ENCODE assay signal across 7 cellular contexts in genomic region chr2:19288291-19288690, GRCh38.
"Had no signal": no experiment of that assay in that cellular context is flagged by ENCODE, and none has a peak within 500 bp of the region (broad histone marks: within the 10 kb centered on the region; RNA-seq: fewer than 3 reads in every experiment).

No MANE protein-coding gene starts in this region.

- DNase-seq: GM23248, GOT3, H7, H9, HCEC 1CT had no signal

- H3K9me3 Mint-ChIP-seq: GM23338, H9 had no signal

- H3K4me1 Mint-ChIP-seq: GM23338 had no signal

- H2AFZ ChIP-seq: GM23248, GM23338 had no signal

- H3K4me3 ChIP-seq: GM23248, GM23338 had no signal

- H3K9ac ChIP-seq: GM23248 had no signal

- ATAC-seq: GM23338, HCT116 had no signal

- H3K4me2 ChIP-seq: GM23338 had no signal

- H3K4me3 Mint-ChIP-seq: GM23338, H9 had no signal

- H3K27ac Mint-ChIP-seq: GM23338 had no signal

- H3K27ac ChIP-seq: GM23248 had no signal
